1 cellular context compared by ENCODE assay signal in genomic region chr2:27412419-27413152, GRCh38.
TF ChIP-seq lines count a peak whose summit lies in the region.

No MANE protein-coding gene starts in this region.

TF ChIP-seq in K562, 482 proteins besides CTCF, POLR2A, EP300 and RAD21:
- TF ChIP-seq HNRNPL (IDR thresholded peaks at IDR 0.05; ENCODE audit: low read depth, low read length) = no peak
- TF ChIP-seq ARID1B (IDR thresholded peaks at IDR 0.05) = no peak
- no peak for TF ChIP-seq HNRNPUL1 (IDR thresholded peaks at IDR 0.05; ENCODE audit: low read length)
- TF ChIP-seq ZNF316 (IDR thresholded peaks at IDR 0.05) = peak; percentile 46; the same call in 1 of the 2 replicates
- no peak for TF ChIP-seq HCFC1 (IDR thresholded peaks at IDR 0.05; ENCODE audit: low read depth, low read length)
- TF ChIP-seq ATF3 (IDR thresholded peaks at IDR 0.05) = no peak
- no peak for TF ChIP-seq ATF3 (CRISPR knock-in tag; conservative IDR thresholded peaks at IDR 0.05)
- no peak for TF ChIP-seq UBTF (IDR thresholded peaks at IDR 0.05; ENCODE audit: borderline replicate concordance in 1 of 2, low read depth in 2 of 2, low read length in 2 of 2)
